In genomic region chr11:66466225-66467033, GRCh38 we compare ENCODE assay signal across 8 cellular contexts. TPM values are rescaled to one million over a fixed set of nuclear protein-coding genes. Genes with fewer than 3 reads are reported as not detected.
DNase-seq lines count a peak whose midpoint lies in the region; ATAC-seq and TF ChIP-seq lines count a peak whose summit lies in the region.

TSS of gene PELI3 (plus strand) at chr11:66466905. CDS start at chr11:66468129, 1,224 bp downstream.

- intact Hi-C loops in stomach (cut with DNase I; ENCODE audit: low total_unique reads): no loop called here

- H3K4me3 Mint-ChIP-seq in neural progenitor cell: peak within 1 kb of the TSS; percentile 95

- TF ChIP-seq EP300 in stomach (IDR thresholded peaks at IDR 0.05): no peak

- H2AFZ ChIP-seq in GM23248 (peak within 1 kb of the TSS; percentile 94), neural progenitor cell (replicated peaks) (peak within 1 kb of the TSS; percentile 74)

- peak within 1 kb of the TSS; percentile 87 for H3K27ac Mint-ChIP-seq in neural progenitor cell

- H3K27me3 Mint-ChIP-seq in neural progenitor cell (ENCODE audit: insufficient read depth, low read depth): peaks cover 2% of the 10 kb centered on the region

- H3K79me2 ChIP-seq in GM23248 (ENCODE audit: insufficient read depth) (no peaks in the 10 kb centered on the region), neural progenitor cell (ENCODE audit: low read depth) (no peaks in the 10 kb centered on the region)

- H3K4me2 ChIP-seq in GM23248 (ENCODE audit: unreplicated experiment) (peak within 1 kb of the TSS; percentile 88), neural progenitor cell (peak within 1 kb of the TSS; percentile 81)

- peaks cover 2% of the 10 kb centered on the region for H3K36me3 Mint-ChIP-seq in neural progenitor cell

- TF ChIP-seq POLR2A in stomach (IDR thresholded peaks at IDR 0.05): no peak

- H3K9ac ChIP-seq in GM23248: peak within 1 kb of the TSS; percentile 79
- no peak within 1 kb of the TSS for H3K9ac ChIP-seq in neural progenitor cell

- H3K36me3 ChIP-seq in GM23248 (ENCODE audit: low read depth) (no peaks in the 10 kb centered on the region), RWPE2 (ENCODE audit: low read depth) (peaks cover 3% of the 10 kb centered on the region; the same call in 1 of the 2 replicates), neural progenitor cell (no peaks in the 10 kb centered on the region), stomach (peaks cover 0 to 12% (median 9%) of the 10 kb centered on the region in 4 donors)

- no peaks in the 10 kb centered on the region for H3K9me2 ChIP-seq in GM23248 (ENCODE audit: insufficient read depth)

- DNase-seq in DMS79 (lab: John Stamatoyannopoulos, UW) (peak; percentile 53), GM23248 (peak; percentile 95), Kasumi-1 (lab: John Stamatoyannopoulos, UW) (peak; percentile 79 to 87), RWPE2 (ENCODE audit: low spot score) (no peak), activated gamma-delta T cell treated with Interleukin-2 at 50 U/mL for 16 hours (peak; percentile 92), foreskin melanocyte (peak; percentile 76), neural progenitor cell (ENCODE audit: low spot score) (peak; percentile 96), stomach (peak; percentile 95)

- H3K27ac ChIP-seq in GM23248 (no peak within 1 kb of the TSS), RWPE2 (ENCODE audit: poor library complexity, severe bottlenecking) (peak within 1 kb of the TSS; percentile 23), neural progenitor cell (no peak within 1 kb of the TSS), stomach (peak within 1 kb of the TSS; percentile 56 to 85 (median 77))

- H3K9me3 Mint-ChIP-seq in neural progenitor cell: peaks cover 13% of the 10 kb centered on the region

- TF ChIP-seq CTCF in RWPE2 (IDR thresholded peaks at IDR 0.05; ENCODE audit: poor library complexity, severe bottlenecking): no peak
- TF ChIP-seq CTCF in neural progenitor cell (IDR thresholded peaks at IDR 0.05): no peak
- TF ChIP-seq CTCF in stomach (IDR thresholded peaks at IDR 0.05): no peak

- ATAC-seq in RWPE2 (ENCODE audit: low read depth): peak; percentile 92

- H3K27me3 ChIP-seq in GM23248 (replicated peaks; ENCODE audit: insufficient read depth) (no peaks in the 10 kb centered on the region), RWPE2 (ENCODE audit: insufficient read depth, poor library complexity, severe bottlenecking) (no peaks in the 10 kb centered on the region), neural progenitor cell (peaks cover 4% of the 10 kb centered on the region), stomach (no peaks in the 10 kb centered on the region)

- in situ Hi-C loops in GM23248 (cut with MboI): no loop called here

- H3K4me3 ChIP-seq in GM23248: peak within 1 kb of the TSS; percentile 85
- H3K4me3 ChIP-seq in RWPE2 (ENCODE audit: severe bottlenecking): peak within 1 kb of the TSS; percentile 85
- H3K4me3 ChIP-seq in neural progenitor cell: peak within 1 kb of the TSS; percentile 66
- H3K4me3 ChIP-seq in stomach: peak within 1 kb of the TSS; percentile 67 to 76 (median 70)

- WGBS in GM23248 (ENCODE audit: low coverage in 1 of 2, low lambda C conversion rate in 2 of 2, missing lambda C conversion rate in 2 of 2), 2 experiments: 1 to 2% methylated on average over 23 to 52 of the region's 63 CpGs
- 0 to 1% (median 0%) methylated on average over 22 to 63 of the region's 63 CpGs for WGBS in stomach, 5 donors

- H3F3A ChIP-seq in GM23248 (ENCODE audit: insufficient read depth): no peaks in the 10 kb centered on the region
- peaks cover 26% of the 10 kb centered on the region for H3F3A ChIP-seq in neural progenitor cell (ENCODE audit: low read depth)

- H4K20me1 ChIP-seq in GM23248 (ENCODE audit: insufficient read depth) (no peaks in the 10 kb centered on the region), neural progenitor cell (ENCODE audit: low read depth) (peaks cover 18% of the 10 kb centered on the region)

- no peaks in the 10 kb centered on the region for H3K9me3 ChIP-seq in GM23248 (ENCODE audit: low read depth)
- H3K9me3 ChIP-seq in RWPE2 (ENCODE audit: severe bottlenecking): no peaks in the 10 kb centered on the region
- H3K9me3 ChIP-seq in neural progenitor cell (ENCODE audit: low read depth): no peaks in the 10 kb centered on the region
- no peaks in the 10 kb centered on the region for H3K9me3 ChIP-seq in stomach

- H3K4me1 ChIP-seq in GM23248 (ENCODE audit: insufficient read depth): no peaks in the 10 kb centered on the region
- H3K4me1 ChIP-seq in RWPE2 (ENCODE audit: insufficient read depth, poor library complexity, severe bottlenecking): no peaks in the 10 kb centered on the region
- peaks cover 9% of the 10 kb centered on the region for H3K4me1 ChIP-seq in neural progenitor cell
- H3K4me1 ChIP-seq in stomach: peaks cover 15 to 36% (median 21%) of the 10 kb centered on the region in 4 donors

- peaks cover 40% of the 10 kb centered on the region for H3K4me1 Mint-ChIP-seq in neural progenitor cell

RNA-seq across cellular contexts. Expression of gene PELI3, which starts in this region (rescaled TPM):
- 8.1 and 10.5 TPM in 2 replicates for total RNA-seq in GM23248 (2014; rRNA removed; shearing (Covaris generic))
- 5.3 and 5.8 TPM in 2 replicates for polyA plus RNA-seq in GM23248 (2016; fragmentation: Nextera tagmentation; extraction: Ambion mirVana)
- 2.7 and 9.1 TPM in 2 replicates for total RNA-seq in neural progenitor cell (ENCODE audit: low replicate concordance)
- total RNA-seq in stomach: 10 to 100 TPM in 1 of 5 donors, 1 to 10 TPM in 3, under 1 TPM in 1; 0.58 to 11.2 (median 6.4) TPM
- 1 to 10 TPM; 7.3 to 9.8 (median 9.3) TPM for polyA plus RNA-seq in stomach

Comparison
In these comparisons a context has a peak if more than half of its experiments do, and no peak if none do; other contexts are left out.
1. H3K27ac ChIP-seq: peak in RWPE2 (single experiment) and stomach (5 of 5); none in GM23248 (single experiment) and neural progenitor cell (single experiment).
2. Peak in every context shown above with its lines, with median percentiles within 50 percentile points of each other: H3K4me3 ChIP-seq.